In the genomic region with DNA sequence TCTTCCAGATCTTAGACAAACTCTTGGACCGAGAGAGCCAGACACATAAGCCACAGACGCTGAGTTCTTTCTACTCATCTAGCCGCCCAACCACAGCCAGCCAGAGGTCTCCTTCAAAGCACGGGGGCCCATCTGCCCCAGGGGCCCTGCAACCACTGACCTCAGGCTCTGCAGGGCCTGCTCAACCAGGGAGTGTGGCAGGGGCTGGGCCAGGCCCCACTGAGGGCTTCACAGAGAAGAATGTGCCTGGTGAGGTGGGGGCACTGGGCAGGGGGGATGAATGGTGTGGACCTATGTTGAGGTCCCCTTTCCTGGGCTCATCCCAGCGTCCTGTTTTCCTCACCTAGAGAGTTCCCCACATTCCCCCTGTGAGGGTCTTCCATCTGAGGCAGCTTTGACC, we compare ENCODE assay signal across 19 cellular contexts.
"Had no signal": no experiment of that assay in that cellular context is flagged by ENCODE, and none has a peak within 500 bp of the region (broad histone marks: within the 10 kb centered on the region; RNA-seq: fewer than 3 reads in every experiment).

No MANE protein-coding gene starts in this region.

- H3K27ac ChIP-seq: brain microvascular endothelial cell, foreskin keratinocyte, neutrophil, right atrium auricular region, stomach, testis, upper lobe of left lung had no signal

- H3K36me3 Mint-ChIP-seq: activated naive CD4-positive, alpha-beta T cell treated with anti-CD3 and anti-CD28 coated beads, Interleukin-2, amount 50 U/mL, for 72 hours had no signal

- H3K4me3 ChIP-seq: right atrium auricular region, stomach, testis, upper lobe of left lung had no signal

- H3K27me3 ChIP-seq: brain microvascular endothelial cell, foreskin keratinocyte, neutrophil, right atrium auricular region, stomach, testis, upper lobe of left lung had no signal

- H3K27ac Mint-ChIP-seq: activated B cell treated with CpG ODN at 0.5 μM for 24 hours; activated CD4-positive, alpha-beta T cell treated with anti-CD3 and anti-CD28 coated beads, Interleukin-2, amount 10 ng/mL, durations not matched to agents 7 days and 5 days had no signal

- H3K9me3 Mint-ChIP-seq: activated B cell treated with CpG ODN at 0.5 μM for 24 hours; activated CD4-positive, alpha-beta T cell treated with anti-CD3 and anti-CD28 coated beads, Interleukin-2, amount 10 ng/mL, durations not matched to agents 7 days and 5 days; activated naive CD4-positive, alpha-beta T cell treated with anti-CD3 and anti-CD28 coated beads, Interleukin-2, amount 50 U/mL, for 72 hours had no signal

- H3K4me3 Mint-ChIP-seq: activated B cell treated with CpG ODN at 0.5 μM for 24 hours; activated CD4-positive, alpha-beta T cell treated with anti-CD3 and anti-CD28 coated beads, Interleukin-2, amount 10 ng/mL, durations not matched to agents 7 days and 5 days had no signal

- H3K9me3 ChIP-seq: neutrophil, right atrium auricular region, stomach, testis, upper lobe of left lung had no signal

- DNase-seq: activated B cell treated with CpG ODN at 0.5 μM for 24 hours; activated CD4-positive, alpha-beta T cell treated with anti-CD3 and anti-CD28 coated beads, Interleukin-2, amount 10 ng/mL, durations not matched to agents 7 days and 5 days; activated gamma-delta T cell; activated T-cell treated with anti-CD3 and anti-CD28 coated beads for 4 hours; brain microvascular endothelial cell; cortex of kidney; effector CD4-positive, alpha-beta T cell; foreskin keratinocyte; left cardiac atrium; midbrain; small intestine; stimulated activated CD4-positive, alpha-beta T cell treated with anti-CD3 and anti-CD28 coated beads, Interleukin-4, amount 100 ng/mL, for 24 hours; stomach; SW 1271; testis; upper lobe of left lung had no signal

- H3K4me1 ChIP-seq: foreskin keratinocyte, right atrium auricular region, stomach, testis, upper lobe of left lung had no signal

- FAIRE-seq: small intestine had no signal

- H3K4me1 Mint-ChIP-seq: activated B cell treated with CpG ODN at 0.5 μM for 24 hours; activated CD4-positive, alpha-beta T cell treated with anti-CD3 and anti-CD28 coated beads, Interleukin-2, amount 10 ng/mL, durations not matched to agents 7 days and 5 days had no signal

- ATAC-seq: activated naive CD4-positive, alpha-beta T cell treated with anti-CD3 and anti-CD28 coated beads, Interleukin-2, amount 50 U/mL, for 72 hours; foreskin keratinocyte; left cardiac atrium had no signal

- H3K27me3 Mint-ChIP-seq: activated B cell treated with CpG ODN at 0.5 μM for 24 hours; activated CD4-positive, alpha-beta T cell treated with anti-CD3 and anti-CD28 coated beads, Interleukin-2, amount 10 ng/mL, durations not matched to agents 7 days and 5 days had no signal
